In genomic region chr5:129448654-129449053, GRCh38 we compare ENCODE assay signal across 3 cellular contexts.
TF ChIP-seq lines count a peak whose summit lies in the region.

No MANE protein-coding gene starts in this region.

TF ChIP-seq in HepG2, 621 proteins besides CTCF, POLR2A, EP300 and RAD21:
- TF ChIP-seq ATF7 (IDR thresholded peaks at IDR 0.05) (peak; percentile 99), ATF7 (CRISPR knock-in tag; IDR thresholded peaks at IDR 0.05) (no peak), ZFP62 (CRISPR knock-in tag; IDR thresholded peaks at IDR 0.05) (no peak), CREB1 (IDR thresholded peaks at IDR 0.05) (peak; percentile 88), CREB1 (CRISPR knock-in tag; IDR thresholded peaks at IDR 0.05) (no peak)
TF ChIP-seq in HepG2: peak in this region for 2.

TF ChIP-seq in K562, 482 proteins besides CTCF, POLR2A, EP300 and RAD21:
- no peak for TF ChIP-seq HDAC3 (IDR thresholded peaks at IDR 0.05; ENCODE audit: borderline replicate concordance, partially characterized antibody)
- TF ChIP-seq JUNB (CRISPR knock-in tag; conservative IDR thresholded peaks at IDR 0.05) = 0 out of 2 replicates have a peak, but pooled peaks have one; percentile 12
- no peak for TF ChIP-seq KDM4B (IDR thresholded peaks at IDR 0.05; ENCODE audit: borderline replicate concordance in 2 of 2, low read depth in 1 of 2)
- peak; percentile 31; the same call in 1 of the 2 replicates for TF ChIP-seq ATF3 (IDR thresholded peaks at IDR 0.05)
- no peak for TF ChIP-seq ATF3 (CRISPR knock-in tag; conservative IDR thresholded peaks at IDR 0.05)
- TF ChIP-seq KAT7 (CRISPR knock-in tag; IDR thresholded peaks at IDR 0.05; ENCODE audit: borderline replicate concordance) = no peak

TF ChIP-seq in SK-N-SH treated with all-trans-retinoic acid at 6 μM for 48 hours, 23 proteins besides CTCF, POLR2A, EP300 and RAD21 (continued from another document):
- TF ChIP-seq ZNF70 (CRISPR knock-in tag; IDR thresholded peaks at IDR 0.05) = no peak
- TF ChIP-seq ESRRG (CRISPR knock-in tag; IDR thresholded peaks at IDR 0.05) = no peak
- TF ChIP-seq PATZ1 (CRISPR knock-in tag; IDR thresholded peaks at IDR 0.05; ENCODE audit: borderline replicate concordance) = no peak
- TF ChIP-seq TSHZ2 (CRISPR knock-in tag; IDR thresholded peaks at IDR 0.05) = no peak
- TF ChIP-seq POU6F1 (CRISPR knock-in tag; IDR thresholded peaks at IDR 0.05; ENCODE audit: borderline replicate concordance, low read depth) = no peak
- no peak for TF ChIP-seq SNAI2 (CRISPR knock-in tag; IDR thresholded peaks at IDR 0.05)
